Comparison of ENCODE assay signal across 8 cellular contexts in genomic region chr12:108457006-108457733, GRCh38. TPM values are rescaled to one million over a fixed set of nuclear protein-coding genes. Genes with fewer than 3 reads are reported as not detected.
DNase-seq lines count a peak whose midpoint lies in the region; ATAC-seq, FAIRE-seq and TF ChIP-seq lines count a peak whose summit lies in the region.

No MANE protein-coding gene starts in this region.

- POLR2A ChIA-PET in endothelial cell of umbilical vein (lab: Charles Lee) = no interaction called here

- no peaks in the 10 kb centered on the region for H4K20me1 ChIP-seq in endothelial cell of umbilical vein (replicated peaks; ENCODE audit: control insufficient read depth, extremely low read depth, insufficient read depth, low read length)

- H3K79me2 ChIP-seq in endothelial cell of umbilical vein (ENCODE audit: control insufficient read depth, insufficient read depth, low read length) = no peaks in the 10 kb centered on the region

- H3K9me3 ChIP-seq in endothelial cell of umbilical vein (replicated peaks; ENCODE audit: control insufficient read depth, insufficient read depth, low read length) = no peaks in the 10 kb centered on the region

- no peak overlapping the region for H3K9ac ChIP-seq in endothelial cell of umbilical vein (replicated peaks; ENCODE audit: extremely low read depth, insufficient read depth, low read length)

- H3K27ac ChIP-seq in 22Rv1 (no peak overlapping the region), endothelial cell of umbilical vein (ENCODE audit: insufficient read depth, low read depth, low read length) (no peak overlapping the region)

- no peak overlapping the region for H3K4me2 ChIP-seq in endothelial cell of umbilical vein (ENCODE audit: insufficient read depth, low read length)

- CTCF ChIA-PET in endothelial cell of umbilical vein (lab: Charles Lee) = interaction anchor here (0.6 to 3.4 kb wide), 23 partner anchors 9 to 565 kb away, joined by 3 to 29 read pairs (median 4); partner anchors contain the start of gene WSCD2

- dilution Hi-C loops in endothelial cell of umbilical vein (cut with MboI; ENCODE audit: extremely low pct_ligation_motif_present, low sequenced_read_pairs) = no loop called here

- intact Hi-C loops in endothelial cell of umbilical vein (cut with micrococcal nuclease) = loop anchor here (1.0 to 5.0 kb wide), 6 partner anchors 155 to 539 kb away; no protein-coding TSS in a partner anchor

- no peaks in the 10 kb centered on the region for H3K36me3 ChIP-seq in endothelial cell of umbilical vein (ENCODE audit: control insufficient read depth in 2 of 2, extremely low read depth in 1 of 2, insufficient read depth in 2 of 2, low read length in 2 of 2)

- peak; percentile 26 for FAIRE-seq in RCC 7860 (lab: Jason Lieb, UNC)
- peak; percentile 83 for FAIRE-seq in endothelial cell of umbilical vein (lab: Jason Lieb, UNC)

- no peak overlapping the region for H2AFZ ChIP-seq in endothelial cell of umbilical vein (ENCODE audit: low read depth, low read length)

- H3K4me1 ChIP-seq in endothelial cell of umbilical vein (ENCODE audit: control insufficient read depth, extremely low read depth, insufficient read depth, low read length) = no peaks in the 10 kb centered on the region

- TF ChIP-seq POLR2A in endothelial cell of umbilical vein (IDR thresholded peaks at IDR 0.05; ENCODE audit: low read depth, low read length) = no peak

- BruUV-seq in endothelial cell of umbilical vein (replicated peaks; lab: Mats Ljungman, UMichigan) = no TSS peak

- TF ChIP-seq CTCF in 22Rv1 (IDR thresholded peaks at IDR 0.05) (peak; percentile 90), endothelial cell of umbilical vein (IDR thresholded peaks at IDR 0.05; ENCODE audit: extremely low read depth in 1 of 2, insufficient read depth in 1 of 2, low read depth in 1 of 2, low read length in 2 of 2) (peak; percentile 57 to 65)

- no peak overlapping the region for H3K4me3 ChIP-seq in endothelial cell of umbilical vein (replicated peaks in 1 of 3; ENCODE audit: insufficient read depth in 1 of 3, low read depth in 1 of 3, low read length in 3 of 3)

- H3K9me1 ChIP-seq in endothelial cell of umbilical vein (replicated peaks; ENCODE audit: control insufficient read depth, extremely low read depth, insufficient read depth, low read length) = no peaks in the 10 kb centered on the region

- H3K27me3 ChIP-seq in endothelial cell of umbilical vein (ENCODE audit: control insufficient read depth in 2 of 2, insufficient read depth in 2 of 2, low read length in 2 of 2) = no peaks in the 10 kb centered on the region

- ATAC-seq in GM18873 (IDR thresholded peaks at IDR 0.05; ENCODE audit: low FRiP score, unreplicated experiment) = no peak

- DNase-seq in GM03348 (ENCODE audit: low spot score) = peak; percentile 81
- DNase-seq in LHCN-M2 (ENCODE audit: low read depth) = peak; percentile 73
- DNase-seq in RCC 7860 (ENCODE audit: low spot score) = peak; percentile 41
- DNase-seq in endothelial cell of umbilical vein (ENCODE audit: low read depth, low spot score) = peak; percentile 51
- peak; percentile 54 for DNase-seq in midbrain (lab: John Stamatoyannopoulos, UW)
- DNase-seq in UCSD-AML1 (lab: John Stamatoyannopoulos, UW; ENCODE audit: unreplicated experiment) = no peak

TF ChIP-seq in endothelial cell of umbilical vein, 7 proteins besides CTCF, POLR2A, EP300 and RAD21:
- no peak for TF ChIP-seq GATA2 (IDR thresholded peaks at IDR 0.05; ENCODE audit: insufficient read depth, insufficient read length, low read depth, low read length)
- TF ChIP-seq EZH2 (IDR thresholded peaks at IDR 0.05; ENCODE audit: borderline replicate concordance, low read depth, low read length, severe bottlenecking) = no peak
- TF ChIP-seq MYC (IDR thresholded peaks at IDR 0.05; ENCODE audit: low read depth, low read length) = no peak
- no peak for TF ChIP-seq JUN (IDR thresholded peaks at IDR 0.05; ENCODE audit: borderline replicate concordance, insufficient read depth, insufficient read length, low read depth)
- no peak for TF ChIP-seq POLR2AphosphoS5 (IDR thresholded peaks at IDR 0.05; ENCODE audit: insufficient read depth, low read depth, low read length)
- no peak for TF ChIP-seq FOS (IDR thresholded peaks at IDR 0.05; ENCODE audit: borderline replicate concordance, insufficient read depth, low read length)
- TF ChIP-seq MAX (IDR thresholded peaks at IDR 0.05; ENCODE audit: insufficient read depth, insufficient read length) = no peak

RNA-seq across cellular contexts. Expression of gene FICD, which starts 57.9 kb away (rescaled TPM):
- total RNA-seq in LHCN-M2 (2014; rRNA removed) (7.0 and 7.9 TPM in 2 replicates), endothelial cell of umbilical vein (6.0 and 6.1 TPM in 2 replicates)
- polyA plus RNA-seq in LHCN-M2 (2012) = 5.4 TPM
- polyA plus RNA-seq in endothelial cell of umbilical vein = 3.0 and 3.9 TPM in 2 replicates
- polyA plus RNA-seq in endothelial cell of umbilical vein (2011; cell fraction: cytosol; rRNA removed) = 2.1 and 2.8 TPM in 2 replicates
- polyA plus RNA-seq in endothelial cell of umbilical vein (2011; cell fraction: nucleus; rRNA removed) = 4.2 and 4.5 TPM in 2 replicates
- polyA plus RNA-seq in endothelial cell of umbilical vein (2012) = 5.2 and 7.9 TPM in 2 replicates
- polyA minus RNA-seq in endothelial cell of umbilical vein = 11.0 and 19.2 TPM in 2 replicates
- 1.9 TPM for polyA minus RNA-seq in endothelial cell of umbilical vein (2011; cell fraction: cytosol; rRNA and poly(A)+ RNA removed)
- polyA minus RNA-seq in endothelial cell of umbilical vein (2011; cell fraction: nucleus; rRNA and poly(A)+ RNA removed) = 5.8 and 7.2 TPM in 2 replicates
